Comparison of ENCODE assay signal across 1 cellular context in the genomic region with DNA sequence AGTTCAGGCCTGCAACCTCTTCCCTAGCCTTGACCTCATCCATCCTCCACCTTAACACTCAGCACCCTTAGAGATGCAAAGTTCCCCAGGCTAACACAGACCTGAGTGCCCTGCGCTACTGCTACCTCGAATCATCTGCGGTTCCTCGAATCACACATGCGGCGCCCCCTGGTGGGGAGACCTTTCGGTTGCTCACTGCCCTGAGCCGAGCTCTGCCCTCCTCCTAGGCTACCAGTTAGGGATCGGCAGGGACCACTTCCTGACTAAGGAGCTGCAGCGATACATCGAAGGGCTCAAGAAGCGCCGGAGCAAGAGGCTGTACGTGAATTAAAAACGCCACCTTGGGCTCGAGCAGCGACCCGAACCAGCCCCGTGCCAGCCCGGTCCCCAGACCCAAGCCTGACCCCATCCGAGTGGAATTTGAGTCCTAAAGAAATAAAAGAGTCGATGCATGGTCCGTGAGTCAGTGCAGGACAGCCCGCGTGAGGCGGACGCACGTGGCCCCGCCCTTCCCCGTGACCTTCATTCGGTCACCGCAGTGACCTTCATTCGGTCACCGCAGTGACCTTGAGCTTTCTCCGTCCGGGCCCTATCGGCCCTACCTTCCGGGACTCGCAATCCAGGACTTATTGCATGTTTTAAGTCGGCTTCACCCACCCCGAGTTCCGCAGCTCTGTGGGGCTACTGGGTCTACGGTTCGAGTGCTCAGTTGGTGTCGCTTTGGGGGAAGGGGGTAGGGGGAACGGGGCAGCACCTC.
TF ChIP-seq lines count a peak whose summit lies in the region.

No MANE protein-coding gene starts in this region.

TF ChIP-seq in GM12878, 131 proteins besides CTCF, POLR2A, EP300 and RAD21 (continued from another document):
- TF ChIP-seq, protein P1, sequence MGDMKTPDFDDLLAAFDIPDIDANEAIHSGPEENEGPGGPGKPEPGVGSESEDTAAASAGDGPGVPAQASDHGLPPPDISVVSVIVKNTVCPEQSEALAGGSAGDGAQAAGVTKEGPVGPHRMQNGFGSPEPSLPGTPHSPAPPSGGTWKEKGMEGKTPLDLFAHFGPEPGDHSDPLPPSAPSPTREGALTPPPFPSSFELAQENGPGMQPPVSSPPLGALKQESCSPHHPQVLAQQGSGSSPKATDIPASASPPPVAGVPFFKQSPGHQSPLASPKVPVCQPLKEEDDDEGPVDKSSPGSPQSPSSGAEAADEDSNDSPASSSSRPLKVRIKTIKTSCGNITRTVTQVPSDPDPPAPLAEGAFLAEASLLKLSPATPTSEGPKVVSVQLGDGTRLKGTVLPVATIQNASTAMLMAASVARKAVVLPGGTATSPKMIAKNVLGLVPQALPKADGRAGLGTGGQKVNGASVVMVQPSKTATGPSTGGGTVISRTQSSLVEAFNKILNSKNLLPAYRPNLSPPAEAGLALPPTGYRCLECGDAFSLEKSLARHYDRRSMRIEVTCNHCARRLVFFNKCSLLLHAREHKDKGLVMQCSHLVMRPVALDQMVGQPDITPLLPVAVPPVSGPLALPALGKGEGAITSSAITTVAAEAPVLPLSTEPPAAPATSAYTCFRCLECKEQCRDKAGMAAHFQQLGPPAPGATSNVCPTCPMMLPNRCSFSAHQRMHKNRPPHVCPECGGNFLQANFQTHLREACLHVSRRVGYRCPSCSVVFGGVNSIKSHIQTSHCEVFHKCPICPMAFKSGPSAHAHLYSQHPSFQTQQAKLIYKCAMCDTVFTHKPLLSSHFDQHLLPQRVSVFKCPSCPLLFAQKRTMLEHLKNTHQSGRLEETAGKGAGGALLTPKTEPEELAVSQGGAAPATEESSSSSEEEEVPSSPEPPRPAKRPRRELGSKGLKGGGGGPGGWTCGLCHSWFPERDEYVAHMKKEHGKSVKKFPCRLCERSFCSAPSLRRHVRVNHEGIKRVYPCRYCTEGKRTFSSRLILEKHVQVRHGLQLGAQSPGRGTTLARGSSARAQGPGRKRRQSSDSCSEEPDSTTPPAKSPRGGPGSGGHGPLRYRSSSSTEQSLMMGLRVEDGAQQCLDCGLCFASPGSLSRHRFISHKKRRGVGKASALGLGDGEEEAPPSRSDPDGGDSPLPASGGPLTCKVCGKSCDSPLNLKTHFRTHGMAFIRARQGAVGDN (IDR thresholded peaks at IDR 0.05) = 0 out of 2 replicates have a peak, but pooled peaks have one; percentile 45
